18 cellular contexts compared by ENCODE assay signal in genomic region chr19:3669134-3669436, GRCh38. TPM values are rescaled to one million over a fixed set of nuclear protein-coding genes. Genes with fewer than 3 reads are reported as not detected.
A peak's percentile ranks its signal among the peaks of the same experiment; 100 is the strongest.
DNase-seq lines count a peak whose midpoint lies in the region; ATAC-seq and TF ChIP-seq lines count a peak whose summit lies in the region.
"Had no signal": no experiment of that assay in that cellular context is flagged by ENCODE, and none has a peak within 500 bp of the region (broad histone marks: within the 10 kb centered on the region; RNA-seq: fewer than 3 reads in every experiment).

No MANE protein-coding gene starts in this region.

- peaks cover 8% of the 10 kb centered on the region for H3K36me3 Mint-ChIP-seq in activated CD8-positive, alpha-beta memory T cell treated with anti-CD3 and anti-CD28 coated beads, Interleukin-2, amount 10 ng/mL, durations not matched to agents 7 days and 5 days
- no peaks in the 10 kb centered on the region for H3K36me3 Mint-ChIP-seq in osteocyte (ENCODE audit: unreplicated experiment)

- in situ Hi-C loops in transverse colon (cut with MboI; ENCODE audit: low pct_ligation_motif_present in 1 of 4, low pct_unique_long_range_greater_than_20kb in 1 of 4, low sequenced_read_pairs in 3 of 4): no loop called here

- no peaks in the 10 kb centered on the region for H3K27me3 ChIP-seq in transverse colon
- H3K27me3 ChIP-seq: pancreas had no signal

- H3K9me3 Mint-ChIP-seq in activated CD8-positive, alpha-beta memory T cell treated with anti-CD3 and anti-CD28 coated beads, Interleukin-2, amount 10 ng/mL, durations not matched to agents 7 days and 5 days (ENCODE audit: low read depth): no peaks in the 10 kb centered on the region
- no peaks in the 10 kb centered on the region for H3K9me3 Mint-ChIP-seq in osteocyte (ENCODE audit: unreplicated experiment)
- H3K9me3 Mint-ChIP-seq: activated T-helper 17 cell treated with anti-CD3 and anti-CD28 coated beads, Interleukin-2, amount 50 U/mL, for 72 hours; effector memory CD8-positive, alpha-beta T cell; stimulated activated naive B cell treated with anti-CD40 and anti-IgM and Interleukin-4, amounts not matched to agents 10 μg/mL and 1 μg/mL and 100 μg/mL, for 72 hours had no signal

- TF ChIP-seq CTCF in osteocyte (IDR thresholded peaks at IDR 0.05) (no peak), transverse colon (IDR thresholded peaks at IDR 0.05) (no peak)

- TF ChIP-seq EP300 in transverse colon (IDR thresholded peaks at IDR 0.05; ENCODE audit: low read depth): no peak

- no peak for DNase-seq in activated CD8-positive, alpha-beta memory T cell treated with anti-CD3 and anti-CD28 coated beads, Interleukin-2, amount 10 ng/mL, durations not matched to agents 7 days and 5 days
- no peak for DNase-seq in activated CD8-positive, alpha-beta memory T cell treated with anti-CD3 and anti-CD28 coated beads, Interleukin-2, amount 50 U/mL, for 4 hours
- DNase-seq in osteocyte (ENCODE audit: extremely low spot score, unreplicated experiment): no peak
- DNase-seq in transverse colon: no peak
- DNase-seq in cerebellar cortex (ENCODE audit: low spot score): no peak
- DNase-seq in activated CD4-positive, alpha-beta T cell treated with anti-CD3 and anti-CD28 coated beads, Interleukin-2, amount 50 U/mL, for 48 hours: no peak
- DNase-seq: activated CD4-positive, alpha-beta T cell treated with anti-CD3 and anti-CD28 coated beads, Interleukin-2, amount 50 U/mL, for 1 hour; effector memory CD8-positive, alpha-beta T cell; kidney glomerular epithelial cell; NCI-H1092; stimulated activated CD4-positive, alpha-beta T cell treated with anti-CD3 and anti-CD28 coated beads, Interleukin-4, amount 100 ng/mL, for 24 hours; stimulated activated naive B cell treated with anti-CD40 and anti-IgM and Interleukin-4, amounts not matched to agents 10 μg/mL and 1 μg/mL and 100 μg/mL, for 72 hours; T-helper 17 cell had no signal

- TF ChIP-seq POLR2A in transverse colon (IDR thresholded peaks at IDR 0.05): no peak

- peak overlapping the region; percentile 5 for H3K27ac Mint-ChIP-seq in activated CD8-positive, alpha-beta memory T cell treated with anti-CD3 and anti-CD28 coated beads, Interleukin-2, amount 10 ng/mL, durations not matched to agents 7 days and 5 days
- H3K27ac Mint-ChIP-seq in osteocyte (ENCODE audit: unreplicated experiment): peak overlapping the region; percentile 97
- H3K27ac Mint-ChIP-seq: activated T-helper 17 cell treated with anti-CD3 and anti-CD28 coated beads, Interleukin-2, amount 50 U/mL, for 72 hours; T-helper 17 cell had no signal

- no peak overlapping the region for H3K4me3 Mint-ChIP-seq in activated CD8-positive, alpha-beta memory T cell treated with anti-CD3 and anti-CD28 coated beads, Interleukin-2, amount 10 ng/mL, durations not matched to agents 7 days and 5 days
- peak overlapping the region; percentile 42 for H3K4me3 Mint-ChIP-seq in osteocyte (ENCODE audit: unreplicated experiment)
- H3K4me3 Mint-ChIP-seq: activated T-helper 17 cell treated with anti-CD3 and anti-CD28 coated beads, Interleukin-2, amount 50 U/mL, for 72 hours; T-helper 17 cell had no signal

- peaks cover 38% of the 10 kb centered on the region for H3K4me1 Mint-ChIP-seq in activated CD8-positive, alpha-beta memory T cell treated with anti-CD3 and anti-CD28 coated beads, Interleukin-2, amount 10 ng/mL, durations not matched to agents 7 days and 5 days
- H3K4me1 Mint-ChIP-seq in osteocyte (ENCODE audit: unreplicated experiment): peaks cover 57% of the 10 kb centered on the region

- CTCF ChIA-PET in activated CD8-positive, alpha-beta memory T cell treated with anti-CD3 and anti-CD28 coated beads, Interleukin-2, amount 10 ng/mL, durations not matched to agents 7 days and 5 days (lab: Charles Lee): interaction anchor here (1.3 to 1.6 kb wide), 2 partner anchors 23 to 24 kb away, joined by 6 read pairs; no protein-coding TSS in a partner anchor

- no peak overlapping the region for H3K4me3 ChIP-seq in transverse colon
- H3K4me3 ChIP-seq: pancreas had no signal

- no peak for ATAC-seq in activated CD8-positive, alpha-beta memory T cell treated with anti-CD3 and anti-CD28 coated beads, Interleukin-2, amount 10 ng/mL, durations not matched to agents 7 days and 5 days
- peak; percentile 7 for ATAC-seq in esophagus mucosa
- no peak for ATAC-seq in GM19351 (IDR thresholded peaks at IDR 0.05; ENCODE audit: unreplicated experiment)
- ATAC-seq: activated T-helper 17 cell treated with anti-CD3 and anti-CD28 coated beads, Interleukin-2, amount 50 U/mL, for 72 hours; effector memory CD8-positive, alpha-beta T cell; pancreas; stimulated activated naive B cell treated with anti-CD40 and anti-IgM and Interleukin-4, amounts not matched to agents 10 μg/mL and 1 μg/mL and 100 μg/mL, for 72 hours; T-helper 17 cell had no signal

- no peaks in the 10 kb centered on the region for H3K27me3 Mint-ChIP-seq in activated CD8-positive, alpha-beta memory T cell treated with anti-CD3 and anti-CD28 coated beads, Interleukin-2, amount 10 ng/mL, durations not matched to agents 7 days and 5 days
- no peaks in the 10 kb centered on the region for H3K27me3 Mint-ChIP-seq in osteocyte (ENCODE audit: unreplicated experiment)
- H3K27me3 Mint-ChIP-seq: activated T-helper 17 cell treated with anti-CD3 and anti-CD28 coated beads, Interleukin-2, amount 50 U/mL, for 72 hours; effector memory CD8-positive, alpha-beta T cell; T-helper 17 cell had no signal

- H3K9me3 ChIP-seq in transverse colon: no peaks in the 10 kb centered on the region
- H3K9me3 ChIP-seq: pancreas had no signal

- 68% methylated on average over 10 of the region's 10 CpGs; no CpG with 5 or more reads in 1 of the 2 donors for WGBS in transverse colon (ENCODE audit: low coverage in 1 of 2), 2 donors

- peak overlapping the region; percentile 92 to 96 (median 94) for H3K27ac ChIP-seq in transverse colon

- intact Hi-C loops in transverse colon (cut with DNase I; ENCODE audit: low total_unique reads): no loop called here

- no peaks in the 10 kb centered on the region for H3K36me3 ChIP-seq in transverse colon
- H3K36me3 ChIP-seq: pancreas had no signal

- H3K4me1 ChIP-seq in transverse colon: peaks cover 28 to 56% (median 40%) of the 10 kb centered on the region in 4 donors
- H3K4me1 ChIP-seq: pancreas had no signal

RNA-seq across cellular contexts. Expression of gene PIP5K1C, which starts 31.2 kb away (rescaled TPM):
- total RNA-seq in activated CD8-positive, alpha-beta memory T cell treated with anti-CD3 and anti-CD28 coated beads, Interleukin-2, amount 10 ng/mL, durations not matched to agents 7 days and 5 days: 10 to 100 TPM; 23.9 to 37.7 TPM
- total RNA-seq in esophagus mucosa (16.4 TPM), osteocyte (73.0 and 75.7 TPM in 2 replicates), transverse colon (10 to 100 TPM; 25.4 to 91.1 (median 36.4) TPM)

RNA-seq across cellular contexts. Expression of gene TJP3, which starts 39.1 kb away (rescaled TPM):
- 1 to 10 TPM; 1.0 to 1.3 TPM for total RNA-seq in activated CD8-positive, alpha-beta memory T cell treated with anti-CD3 and anti-CD28 coated beads, Interleukin-2, amount 10 ng/mL, durations not matched to agents 7 days and 5 days
- total RNA-seq in esophagus mucosa: 40.9 TPM
- total RNA-seq in osteocyte: not detected in 2 replicates
- 100 to 1,000 TPM; 234 to 894 (median 282) TPM for total RNA-seq in transverse colon
- total RNA-seq: RPMI7951 had no signal

RNA-seq across cellular contexts. Expression of gene CACTIN, which starts 42.5 kb away (rescaled TPM):
- total RNA-seq in activated CD8-positive, alpha-beta memory T cell treated with anti-CD3 and anti-CD28 coated beads, Interleukin-2, amount 10 ng/mL, durations not matched to agents 7 days and 5 days: 10 to 100 TPM; 33.4 to 33.7 TPM
- total RNA-seq in esophagus mucosa (10.5 TPM), osteocyte (24.7 and 26.6 TPM in 2 replicates), transverse colon (10 to 100 TPM; 21.9 to 88.4 (median 53.0) TPM)

Comparison
In these comparisons a context has a peak if more than half of its experiments do, and no peak if none do; other contexts are left out.
1. RNA of gene TJP3, which starts 39.1 kb away (total RNA-seq): 234 to 894 TPM in transverse colon and 40.9 TPM in esophagus mucosa (single experiment); 1.0 to 1.3 TPM in activated CD8-positive, alpha-beta memory T cell treated with anti-CD3 and anti-CD28 coated beads, Interleukin-2, amount 10 ng/mL, durations not matched to agents 7 days and 5 days and not detected in osteocyte; every median in the first group is over 10 times any median in the second.